10 cellular contexts compared by ENCODE assay signal in the genomic region with DNA sequence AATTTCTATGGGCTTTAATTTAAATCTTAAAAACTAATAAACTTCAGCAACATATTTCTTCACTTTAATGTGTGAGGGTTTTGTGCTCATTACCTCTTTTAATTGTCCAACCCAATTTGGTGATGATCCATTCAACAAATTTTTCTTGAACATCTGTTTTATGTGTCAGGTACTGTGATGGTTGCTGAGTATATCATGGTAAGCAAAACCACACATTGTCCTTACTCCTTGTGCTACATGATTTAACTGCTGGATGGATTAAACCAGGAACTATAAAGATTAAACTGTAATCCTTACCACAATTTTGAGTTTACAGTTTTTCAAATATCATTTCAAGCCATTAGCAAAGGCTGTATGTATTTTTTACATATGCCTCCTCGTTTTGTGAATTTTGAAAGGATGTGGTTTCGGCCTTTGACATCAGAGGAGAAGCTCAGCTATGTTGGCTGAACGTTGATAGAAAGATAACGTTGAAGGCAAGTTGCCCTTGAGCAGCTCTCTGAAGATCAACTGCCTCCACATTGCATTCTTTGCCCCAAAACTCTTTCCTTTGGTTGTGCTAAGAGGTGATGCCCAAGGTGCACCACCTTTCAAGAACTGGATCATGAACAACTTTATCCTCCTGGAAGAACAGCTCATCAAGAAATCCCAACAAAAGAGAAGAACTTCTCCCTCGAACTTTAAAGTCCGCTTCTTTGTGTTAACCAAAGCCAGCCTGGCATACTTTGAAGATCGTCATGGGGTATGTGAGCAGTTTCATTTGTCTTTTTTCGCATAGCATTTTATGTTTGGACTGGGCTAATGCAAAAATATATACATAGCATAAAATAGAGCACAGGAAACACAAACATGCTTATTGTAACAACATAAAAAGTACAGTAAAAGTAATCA. TPM values are rescaled to one million over a fixed set of nuclear protein-coding genes. Genes with fewer than 3 reads are reported as not detected.
DNase-seq lines count a peak whose midpoint lies in the region; ATAC-seq lines count a peak whose summit lies in the region.
"Had no signal": no experiment of that assay in that cellular context is flagged by ENCODE, and none has a peak within 500 bp of the region (broad histone marks: within the 10 kb centered on the region; RNA-seq: fewer than 3 reads in every experiment).

Gene ITK, plus strand, starts transcription at position 467 of the 891 bp plus-strand sequence. Its CDS starts 138 bp downstream, at position 605.

- peaks cover 41% of the 10 kb centered on the region for H3K4me1 Mint-ChIP-seq in activated naive CD8-positive, alpha-beta T cell treated with anti-CD3 and anti-CD28 coated beads, Interleukin-2, amount 10 ng/mL, durations not matched to agents 7 days and 5 days
- H3K4me1 Mint-ChIP-seq in stimulated activated effector memory CD8-positive, alpha-beta T cell treated with anti-CD3 and anti-CD28 coated beads, Interleukin-12 subunit alpha, Interleukin-12 subunit beta, amount 100 ng/mL, for 72 hours, result peaks cover 31% of the 10 kb centered on the region

- H3K27ac Mint-ChIP-seq in activated naive CD8-positive, alpha-beta T cell treated with anti-CD3 and anti-CD28 coated beads, Interleukin-2, amount 10 ng/mL, durations not matched to agents 7 days and 5 days, result peak within 1 kb of the TSS; percentile 99
- peak within 1 kb of the TSS; percentile 74 for H3K27ac Mint-ChIP-seq in stimulated activated effector memory CD8-positive, alpha-beta T cell treated with anti-CD3 and anti-CD28 coated beads, Interleukin-12 subunit alpha, Interleukin-12 subunit beta, amount 100 ng/mL, for 72 hours

- peak; percentile 85 for ATAC-seq in GM18868 (IDR thresholded peaks at IDR 0.05; ENCODE audit: unreplicated experiment)
- peak; percentile 74 for ATAC-seq in activated naive CD8-positive, alpha-beta T cell treated with anti-CD3 and anti-CD28 coated beads, Interleukin-2, amount 10 ng/mL, durations not matched to agents 7 days and 5 days (ENCODE audit: low read depth)
- peak; percentile 81 for ATAC-seq in stimulated activated effector memory CD8-positive, alpha-beta T cell treated with anti-CD3 and anti-CD28 coated beads, Interleukin-12 subunit alpha, Interleukin-12 subunit beta, amount 100 ng/mL, for 72 hours
- ATAC-seq in HG02870 (IDR thresholded peaks at IDR 0.05; ENCODE audit: unreplicated experiment), result no peak
- no peak for ATAC-seq in GM19467 (IDR thresholded peaks at IDR 0.05; ENCODE audit: unreplicated experiment)
- ATAC-seq: esophagus mucosa had no signal

- H3K36me3 Mint-ChIP-seq in activated naive CD8-positive, alpha-beta T cell treated with anti-CD3 and anti-CD28 coated beads, Interleukin-2, amount 10 ng/mL, durations not matched to agents 7 days and 5 days, result peaks cover 37% of the 10 kb centered on the region
- H3K36me3 Mint-ChIP-seq in stimulated activated effector memory CD8-positive, alpha-beta T cell treated with anti-CD3 and anti-CD28 coated beads, Interleukin-12 subunit alpha, Interleukin-12 subunit beta, amount 100 ng/mL, for 72 hours, result peaks cover 55% of the 10 kb centered on the region

- H3K27me3 Mint-ChIP-seq in activated naive CD8-positive, alpha-beta T cell treated with anti-CD3 and anti-CD28 coated beads, Interleukin-2, amount 10 ng/mL, durations not matched to agents 7 days and 5 days, result no peaks in the 10 kb centered on the region

- peak; percentile 23 for DNase-seq in T follicular helper cell (ENCODE audit: low read depth)
- DNase-seq in activated naive CD8-positive, alpha-beta T cell treated with anti-CD3 and anti-CD28 coated beads, Interleukin-2, amount 10 ng/mL, durations not matched to agents 7 days and 5 days, result no peak
- peak in 1 of 2 donors; percentile 70 for DNase-seq in stimulated activated effector memory CD8-positive, alpha-beta T cell treated with anti-CD3 and anti-CD28 coated beads, Interleukin-12 subunit alpha, Interleukin-12 subunit beta, amount 100 ng/mL, for 72 hours (ENCODE audit: low spot score in 2 of 2)
- no peak for DNase-seq in stimulated activated CD4-positive, alpha-beta T cell treated with anti-CD3 and anti-CD28 coated beads, Interleukin-1b, Interleukin-23, amount 100 ng/mL, for 48 hours
- DNase-seq: ovary had no signal

- H3K9me3 Mint-ChIP-seq in activated naive CD8-positive, alpha-beta T cell treated with anti-CD3 and anti-CD28 coated beads, Interleukin-2, amount 10 ng/mL, durations not matched to agents 7 days and 5 days, result no peaks in the 10 kb centered on the region
- no peaks in the 10 kb centered on the region for H3K9me3 Mint-ChIP-seq in stimulated activated effector memory CD8-positive, alpha-beta T cell treated with anti-CD3 and anti-CD28 coated beads, Interleukin-12 subunit alpha, Interleukin-12 subunit beta, amount 100 ng/mL, for 72 hours

- peak within 1 kb of the TSS; percentile 96 for H3K4me3 Mint-ChIP-seq in activated naive CD8-positive, alpha-beta T cell treated with anti-CD3 and anti-CD28 coated beads, Interleukin-2, amount 10 ng/mL, durations not matched to agents 7 days and 5 days
- H3K4me3 Mint-ChIP-seq in stimulated activated effector memory CD8-positive, alpha-beta T cell treated with anti-CD3 and anti-CD28 coated beads, Interleukin-12 subunit alpha, Interleukin-12 subunit beta, amount 100 ng/mL, for 72 hours, result peak within 1 kb of the TSS; percentile 76

- POLR2A ChIA-PET in activated naive CD8-positive, alpha-beta T cell treated with anti-CD3 and anti-CD28 coated beads, Interleukin-2, amount 10 ng/mL, durations not matched to agents 7 days and 5 days (lab: Charles Lee), result interaction anchor here (0.8 to 15.5 kb wide), 18 partner anchors 9 to 123 kb away, joined by 3 to 194 read pairs (median 8); partner anchors contain the start of genes GARIN3 and MED7

RNA-seq across cellular contexts. Expression of gene ITK, which starts in this region (rescaled TPM):
- total RNA-seq in activated naive CD8-positive, alpha-beta T cell treated with anti-CD3 and anti-CD28 coated beads, Interleukin-2, amount 10 ng/mL, durations not matched to agents 7 days and 5 days, result 100 to 1,000 TPM; 313 to 324 TPM
- total RNA-seq: chondrocyte had no signal

Comparison
In these comparisons a context has a peak if more than half of its experiments do, and no peak if none do; other contexts are left out.
1. ATAC-seq: peak in GM18868 (single experiment), activated naive CD8-positive, alpha-beta T cell treated with anti-CD3 and anti-CD28 coated beads, Interleukin-2, amount 10 ng/mL, durations not matched to agents 7 days and 5 days (single experiment) and stimulated activated effector memory CD8-positive, alpha-beta T cell treated with anti-CD3 and anti-CD28 coated beads, Interleukin-12 subunit alpha, Interleukin-12 subunit beta, amount 100 ng/mL, for 72 hours (single experiment); none in HG02870 (single experiment) and GM19467 (single experiment).